In the genomic region with DNA sequence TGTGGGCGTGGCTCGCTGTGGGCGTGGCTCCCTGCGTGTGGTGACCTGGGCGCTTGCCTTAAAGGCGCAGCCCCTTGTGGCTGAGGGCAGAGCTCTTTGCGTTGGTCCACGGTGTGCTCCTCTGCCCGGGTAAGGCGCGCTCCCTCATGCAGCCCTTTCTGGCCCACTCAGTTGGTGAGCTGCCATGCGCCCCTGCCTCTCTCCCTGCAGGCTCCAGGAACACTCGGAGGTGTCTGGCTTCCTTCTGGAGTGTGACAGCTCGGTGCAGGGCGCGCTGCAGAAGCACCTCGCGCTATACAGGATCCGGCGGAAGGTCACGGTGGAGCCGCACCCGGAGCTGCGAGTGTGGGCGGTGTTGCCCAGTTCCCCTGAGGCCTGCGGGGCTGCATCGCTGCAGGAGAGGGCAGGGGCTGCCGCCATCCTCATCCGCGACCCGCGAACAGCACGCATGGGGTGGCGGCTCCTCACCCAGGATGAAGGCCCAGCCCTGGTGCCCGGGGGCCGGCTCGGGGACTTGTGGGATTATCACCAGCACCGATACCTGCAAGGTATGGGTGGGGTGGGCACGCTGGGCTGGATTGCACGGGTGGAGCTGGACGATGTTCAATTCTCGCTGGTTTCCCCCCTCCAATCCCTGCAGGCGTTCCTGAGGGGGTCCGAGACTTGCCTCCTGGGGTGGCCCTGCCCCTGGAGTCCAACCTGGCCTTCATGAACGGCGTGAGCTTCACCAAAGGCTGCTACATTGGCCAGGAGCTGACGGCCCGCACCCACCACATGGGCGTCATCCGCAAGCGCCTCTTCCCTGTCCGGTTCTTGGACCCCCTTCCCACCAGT, we compare ENCODE assay signal across 9 cellular contexts. TPM values are rescaled to one million over a fixed set of nuclear protein-coding genes. Genes with fewer than 3 reads are reported as not detected.
DNase-seq lines count a peak whose midpoint lies in the region; ATAC-seq and TF ChIP-seq lines count a peak whose summit lies in the region.
"Had no signal": no experiment of that assay in that cellular context is flagged by ENCODE, and none has a peak within 500 bp of the region (broad histone marks: within the 10 kb centered on the region; RNA-seq: fewer than 3 reads in every experiment).

No MANE protein-coding gene starts in this region.

- H3K27ac Mint-ChIP-seq in T-cell: no peak overlapping the region
- H3K27ac Mint-ChIP-seq: activated T-helper 1 cell treated with anti-CD3 and anti-CD28 coated beads, Interleukin-12 subunit alpha, Interleukin-12 subunit beta, Interleukin-2, Interleukin-4 antibody, amounts not matched to agents 30 ng/mL and 10 ng/mL and 1 ng/mL, durations not matched to agents 14 hours and 24 hours and 36 hours had no signal

- H3K27me3 Mint-ChIP-seq in T-cell: no peaks in the 10 kb centered on the region

- DNase-seq in AG04450 (ENCODE audit: low read depth, low spot score) (no peak), GM03348 (ENCODE audit: low spot score) (peak; percentile 27), T-cell (peak in 12 of 34 experiments; percentile 29 to 45 (median 35)), NCI-H1092 (lab: John Stamatoyannopoulos, UW) (no peak)
- DNase-seq in stimulated activated CD4-positive, alpha-beta T cell treated with anti-CD3 and anti-CD28 coated beads, Interleukin-15, amount 100 ng/mL, for 24 hours: no peak

- no peak overlapping the region for H3K4me3 Mint-ChIP-seq in T-cell
- H3K4me3 Mint-ChIP-seq: activated T-helper 1 cell treated with anti-CD3 and anti-CD28 coated beads, Interleukin-12 subunit alpha, Interleukin-12 subunit beta, Interleukin-2, Interleukin-4 antibody, amounts not matched to agents 30 ng/mL and 10 ng/mL and 1 ng/mL, durations not matched to agents 14 hours and 24 hours and 36 hours had no signal

- H3K9me3 ChIP-seq in AG04450 (ENCODE audit: control insufficient read depth, insufficient read depth, low read length) (peaks cover 14% of the 10 kb centered on the region), iPS-15b (ENCODE audit: control insufficient read depth, insufficient read depth, low read length) (no peaks in the 10 kb centered on the region)

- no peaks in the 10 kb centered on the region for H3K9me3 Mint-ChIP-seq in T-cell
- H3K9me3 Mint-ChIP-seq: activated T-helper 1 cell treated with anti-CD3 and anti-CD28 coated beads, Interleukin-12 subunit alpha, Interleukin-12 subunit beta, Interleukin-2, Interleukin-4 antibody, amounts not matched to agents 30 ng/mL and 10 ng/mL and 1 ng/mL, durations not matched to agents 14 hours and 24 hours and 36 hours had no signal

- CTCF ChIA-PET in AG04450 (lab: Charles Lee): interaction anchor here (1.5 kb wide), 1 partner anchor 9 kb away, joined by 4 read pairs; a partner anchor contains a TSS
- CTCF ChIA-PET in T-cell (lab: Charles Lee): no interaction called here

- H3K27me3 ChIP-seq in AG04450 (ENCODE audit: control insufficient read depth, insufficient read depth, low read length): no peaks in the 10 kb centered on the region
- no peaks in the 10 kb centered on the region for H3K27me3 ChIP-seq in iPS-15b (ENCODE audit: control insufficient read depth, insufficient read depth, low read length)

- no peak overlapping the region for H3K9ac ChIP-seq in iPS-15b (ENCODE audit: low read depth, low read length)

- POLR2A ChIA-PET in AG04450 (lab: Yijun Ruan, JAX): interaction anchor here (1.5 kb wide), 1 partner anchor 9 kb away, joined by 4 read pairs; a partner anchor contains a TSS
- POLR2A ChIA-PET in T-cell (lab: Charles Lee): no interaction called here

- H3K4me1 Mint-ChIP-seq in T-cell: peaks cover 10 to 14% (median 14%) of the 10 kb centered on the region in 3 donors

- no peaks in the 10 kb centered on the region for H3K36me3 Mint-ChIP-seq in T-cell

- H3K36me3 ChIP-seq in iPS-15b (ENCODE audit: control insufficient read depth, insufficient read depth, low read length): no peaks in the 10 kb centered on the region

- ATAC-seq in T-cell (replicated peaks in 1 of 4) (peak in 3 of 4 experiments; percentile 34 to 45 (median 43)), GM18873 (IDR thresholded peaks at IDR 0.05; ENCODE audit: low FRiP score, unreplicated experiment) (no peak), HG03159 (IDR thresholded peaks at IDR 0.05; ENCODE audit: unreplicated experiment) (no peak)

- H3K4me3 ChIP-seq in AG04450 (ENCODE audit: low read depth, low read length) (no peak overlapping the region), iPS-15b (ENCODE audit: low read depth, low read length) (peak overlapping the region; percentile 18)

- no peaks in the 10 kb centered on the region for H3K4me1 ChIP-seq in iPS-15b (ENCODE audit: control insufficient read depth, insufficient read depth, low read length)

- peak overlapping the region; percentile 21 for H3K27ac ChIP-seq in AG04450 (ENCODE audit: low read depth, low read length)

- no peak for TF ChIP-seq CTCF in AG04450 (IDR thresholded peaks at IDR 0.05; ENCODE audit: low read depth, low read length)

RNA-seq across cellular contexts. Expression of a gene that starts 9.1 kb away (rescaled TPM):
- polyA plus RNA-seq in AG04450 (2011; rRNA removed): 1.4 and 1.7 TPM in 2 replicates
- 2.0 and 2.1 TPM in 2 replicates for polyA minus RNA-seq in AG04450 (2011; rRNA and poly(A)+ RNA removed)
- 10 to 100 TPM; 10.6 to 18.3 (median 12.6) TPM for total RNA-seq in T-cell

RNA-seq across cellular contexts. Expression of a gene that starts 25.0 kb away (rescaled TPM):
- polyA plus RNA-seq in AG04450 (2011; rRNA removed): 1.2 and 1.8 TPM in 2 replicates
- 0.69 and 0.91 TPM in 2 replicates for polyA minus RNA-seq in AG04450 (2011; rRNA and poly(A)+ RNA removed)
- 1 to 10 TPM; 1.1 to 3.1 (median 1.6) TPM for total RNA-seq in T-cell

RNA-seq across cellular contexts. Expression of a gene that starts 33.1 kb away (rescaled TPM):
- polyA plus RNA-seq in AG04450 (2011; rRNA removed): 3.9 and 5.9 TPM in 2 replicates
- polyA minus RNA-seq in AG04450 (2011; rRNA and poly(A)+ RNA removed): 9.1 and 12.7 TPM in 2 replicates
- 100 to 1,000 TPM in 2 of 5 donors, 10 to 100 TPM in 3; 77.9 to 133 (median 81.4) TPM for total RNA-seq in T-cell

RNA-seq across cellular contexts. Expression of a gene that starts 34.6 kb away (rescaled TPM):
- polyA plus RNA-seq in AG04450 (2011; rRNA removed): 177 and 230 TPM in 2 replicates
- polyA minus RNA-seq in AG04450 (2011; rRNA and poly(A)+ RNA removed): 59.6 and 84.3 TPM in 2 replicates
- total RNA-seq in T-cell: 100 to 1,000 TPM; 201 to 318 (median 223) TPM

Comparison
In these comparisons a context has a peak if more than half of its experiments do, and no peak if none do; other contexts are left out.
1. ATAC-seq: peak in T-cell (3 of 4); none in GM18873 (single experiment) and HG03159 (single experiment).